ENCODE assay signal across 1 cellular context in genomic region chr9:136116360-136117098, GRCh38.
TF ChIP-seq lines count a peak whose summit lies in the region.

No MANE protein-coding gene starts in this region.

TF ChIP-seq in HCT116, 20 proteins besides CTCF, POLR2A, EP300 and RAD21 (continued from another document):
- TF ChIP-seq ZFX (IDR thresholded peaks at IDR 0.05) (no peak), EZH2 (IDR thresholded peaks at IDR 0.05) (no peak), MAX (IDR thresholded peaks at IDR 0.05) (no peak), CEBPB (IDR thresholded peaks at IDR 0.05; ENCODE audit: low read depth) (no peak), ATF3 (IDR thresholded peaks at IDR 0.05) (no peak), EGR1 (IDR thresholded peaks at IDR 0.05; ENCODE audit: low read depth) (no peak), JUND (IDR thresholded peaks at IDR 0.05) (no peak), FOSL1 (IDR thresholded peaks at IDR 0.05; ENCODE audit: low read depth) (no peak), POLR2AphosphoS5 (IDR thresholded peaks at IDR 0.05; ENCODE audit: low read depth, low read length) (no peak), TCF7L2 (IDR thresholded peaks at IDR 0.05; ENCODE audit: borderline replicate concordance, extremely low read depth, insufficient read depth, insufficient read length) (no peak), ZBTB33 (IDR thresholded peaks at IDR 0.05; ENCODE audit: extremely low read depth, insufficient replicate concordance, low read length) (no peak), YY1 (IDR thresholded peaks at IDR 0.05; ENCODE audit: extremely low read depth, insufficient replicate concordance, low read depth, low read length) (no peak), SP1 (IDR thresholded peaks at IDR 0.05; ENCODE audit: low read depth) (no peak), SIN3A (IDR thresholded peaks at IDR 0.05; ENCODE audit: low read depth) (no peak)
